20 cellular contexts compared by ENCODE assay signal in the genomic region with DNA sequence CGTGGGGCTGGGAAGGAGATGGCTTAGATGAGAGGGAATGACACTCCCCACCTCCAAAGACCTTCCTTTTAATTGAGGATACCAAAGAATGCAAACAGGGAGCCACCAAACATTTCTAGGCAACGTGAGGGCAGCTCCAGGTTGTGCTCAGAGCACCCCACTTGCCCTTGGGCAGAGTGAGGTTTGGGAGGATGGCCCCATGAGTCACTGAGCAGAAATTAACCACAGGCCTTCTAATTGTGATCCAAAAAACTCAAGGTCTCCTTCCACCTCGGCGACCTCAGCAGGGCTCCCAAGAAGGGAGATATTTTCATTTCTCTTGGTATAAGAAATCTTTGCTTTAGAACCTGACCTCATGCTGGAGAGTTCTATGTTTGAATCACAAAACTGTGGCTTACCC.
"Had no signal": no experiment of that assay in that cellular context is flagged by ENCODE, and none has a peak within 500 bp of the region (broad histone marks: within the 10 kb centered on the region; RNA-seq: fewer than 3 reads in every experiment).

No MANE protein-coding gene starts in this region.

- H3K36me3 ChIP-seq: neutrophil, pancreas, spleen, vagina had no signal

- H3K27ac ChIP-seq: neutrophil, pancreas, spleen, tibial nerve, vagina had no signal

- H3K4me1 ChIP-seq: pancreas had no signal

- H3K4me3 ChIP-seq: pancreas, spleen, tibial nerve, vagina had no signal

- ATAC-seq: activated CD8-positive, alpha-beta T cell treated with anti-CD3 and anti-CD28 coated beads, Interleukin-2, amount 10 ng/mL, durations not matched to agents 7 days and 5 days; activated naive CD8-positive, alpha-beta T cell treated with anti-CD3 and anti-CD28 coated beads, Interleukin-2, amount 50 U/mL, for 24 hours; esophagus mucosa; naive thymus-derived CD8-positive, alpha-beta T cell; pancreas; sciatic nerve had no signal

- FAIRE-seq: pancreas had no signal

- DNase-seq: activated CD4-positive, alpha-beta T cell treated with anti-CD3 and anti-CD28 coated beads, Interleukin-2, amount 10 ng/mL, durations not matched to agents 7 days and 5 days; activated CD8-positive, alpha-beta T cell treated with anti-CD3 and anti-CD28 coated beads, Interleukin-2, amount 10 ng/mL, durations not matched to agents 7 days and 5 days; activated naive CD4-positive, alpha-beta T cell treated with Interleukin-2 at 50 U/mL for 16 hours; activated naive CD8-positive, alpha-beta T cell treated with anti-CD3 and anti-CD28 coated beads, Interleukin-2, amount 50 U/mL, for 24 hours; activated T-cell treated with anti-CD3 and anti-CD28 coated beads, Interleukin-2, amount 50 U/mL, for 24 hours; aorta; effector CD4-positive, alpha-beta T cell; immature natural killer cell; naive thymus-derived CD8-positive, alpha-beta T cell; pancreas; spleen; stimulated activated CD8-positive, alpha-beta memory T cell treated with anti-CD3 and anti-CD28 coated beads, Interleukin-4, amount 100 ng/mL, for 48 hours; stimulated activated naive CD4-positive, alpha-beta T cell treated with Interleukin-2 at 50 U/mL for 16 hours; T-helper 1 cell; T-helper 9 cell had no signal

- H3K9me3 ChIP-seq: neutrophil, pancreas, spleen, tibial nerve, vagina had no signal

- H3K27me3 ChIP-seq: neutrophil, pancreas, spleen, tibial nerve, vagina had no signal
